ENCODE assay signal across 20 cellular contexts in genomic region chr22:35307372-35307771, GRCh38. TPM values are rescaled to one million over a fixed set of nuclear protein-coding genes. Genes with fewer than 3 reads are reported as not detected.
A peak's percentile ranks its signal among the peaks of the same experiment; 100 is the strongest.
DNase-seq lines count a peak whose midpoint lies in the region; ATAC-seq and TF ChIP-seq lines count a peak whose summit lies in the region.
"Had no signal": no experiment of that assay in that cellular context is flagged by ENCODE, and none has a peak within 500 bp of the region (broad histone marks: within the 10 kb centered on the region; RNA-seq: fewer than 3 reads in every experiment).

No MANE protein-coding gene starts in this region.

- peak overlapping the region in 1 of 3 donors; percentile 70 for H3K4me3 Mint-ChIP-seq in T-cell
- peak overlapping the region in 4 of 10 donors; percentile 28 to 66 (median 50) for H3K4me3 Mint-ChIP-seq in naive thymus-derived CD8-positive, alpha-beta T cell
- no peak overlapping the region for H3K4me3 Mint-ChIP-seq in type B pancreatic cell
- H3K4me3 Mint-ChIP-seq: activated CD8-positive, alpha-beta memory T cell treated with anti-CD3 and anti-CD28 coated beads, Interleukin-2, amount 10 ng/mL, durations not matched to agents 7 days and 5 days had no signal

- ATAC-seq in heart right ventricle (no peak), left cardiac atrium (no peak), T-cell (replicated peaks in 1 of 4) (no peak)
- no peak for ATAC-seq in naive thymus-derived CD8-positive, alpha-beta T cell
- ATAC-seq: activated CD8-positive, alpha-beta memory T cell treated with anti-CD3 and anti-CD28 coated beads, Interleukin-2, amount 10 ng/mL, durations not matched to agents 7 days and 5 days; esophagus mucosa; K562 had no signal

- TF ChIP-seq CTCF in heart right ventricle (IDR thresholded peaks at IDR 0.05) (no peak), type B pancreatic cell (conservative IDR thresholded peaks at IDR 0.05) (no peak), thyroid gland (IDR thresholded peaks at IDR 0.05) (no peak)

- intact Hi-C loops in heart right ventricle (cut with DNase I), result no loop called here
- intact Hi-C loops in left cardiac atrium (cut with DNase I), result no loop called here
- intact Hi-C loops in thyroid gland (cut with DNase I), result no loop called here

- no peak for TF ChIP-seq POLR2A in thyroid gland (IDR thresholded peaks at IDR 0.05)

- H3K4me3 ChIP-seq in heart right ventricle, result no peak overlapping the region
- no peak overlapping the region for H3K4me3 ChIP-seq in thyroid gland (replicated peaks in 1 of 3)
- H3K4me3 ChIP-seq: K562, ovary had no signal

- H3K27ac ChIP-seq in heart right ventricle (peak overlapping the region in 8 of 10 donors; percentile 6 to 63 (median 42)), thyroid gland (no peak overlapping the region)
- H3K27ac ChIP-seq: ovary had no signal

- H3K9me3 Mint-ChIP-seq in T-cell, result no peaks in the 10 kb centered on the region
- H3K9me3 Mint-ChIP-seq in naive thymus-derived CD8-positive, alpha-beta T cell, result no peaks in the 10 kb centered on the region
- H3K9me3 Mint-ChIP-seq in type B pancreatic cell, result no peaks in the 10 kb centered on the region

- H3K4me1 ChIP-seq in heart right ventricle, result peaks cover 0 to 81% (median 55%) of the 10 kb centered on the region in 9 donors
- H3K4me1 ChIP-seq in thyroid gland, result peaks cover 5 to 7% of the 10 kb centered on the region in 2 donors

- 80% methylated on average over 9 of the region's 9 CpGs for WGBS in heart right ventricle, 2 donors
- WGBS in thyroid gland, 2 donors, result 82 to 83% methylated on average over 9 of the region's 9 CpGs

- H3K36me3 ChIP-seq in heart right ventricle (peaks cover 0 to 10% (median 0%) of the 10 kb centered on the region in 9 donors), thyroid gland (no peaks in the 10 kb centered on the region)
- H3K36me3 ChIP-seq: ovary had no signal

- H3K36me3 Mint-ChIP-seq in T-cell (peaks cover 17% of the 10 kb centered on the region), type B pancreatic cell (no peaks in the 10 kb centered on the region)
- peaks cover 0 to 14% (median 6%) of the 10 kb centered on the region in 3 donors for H3K36me3 Mint-ChIP-seq in naive thymus-derived CD8-positive, alpha-beta T cell
- H3K36me3 Mint-ChIP-seq: activated CD8-positive, alpha-beta memory T cell treated with anti-CD3 and anti-CD28 coated beads, Interleukin-2, amount 10 ng/mL, durations not matched to agents 7 days and 5 days had no signal

- DNase-seq in heart right ventricle (no peak), left cardiac atrium (no peak), T-cell (peak in 1 of 34 experiments; percentile 1), type B pancreatic cell (ENCODE audit: extremely low spot score, unreplicated experiment) (peak; percentile 40), germinal center (ENCODE audit: low spot score) (no peak), NCI-H1436 (lab: John Stamatoyannopoulos, UW) (no peak), thyroid gland (no peak)
- DNase-seq in naive thymus-derived CD8-positive, alpha-beta T cell, result no peak
- DNase-seq: ACHN; activated CD4-positive, CD25-positive, alpha-beta regulatory T cell treated with anti-CD3 and anti-CD28 coated beads, Interleukin-2, amount 50 U/mL, for 72 hours; activated CD8-positive, alpha-beta memory T cell treated with anti-CD3 and anti-CD28 coated beads, Interleukin-2, amount 10 ng/mL, durations not matched to agents 7 days and 5 days; activated gamma-delta T cell; caudate nucleus; DND-41; NCI-H2029; ovary; stimulated activated CD4-positive, alpha-beta T cell treated with anti-CD3 and anti-CD28 coated beads, Interleukin-2, amount 100 ng/mL, for 48 hours; T-helper 9 cell had no signal

- H3K27me3 ChIP-seq in heart right ventricle (no peaks in the 10 kb centered on the region), thyroid gland (no peaks in the 10 kb centered on the region)
- H3K27me3 ChIP-seq: ovary had no signal

- H3K9me3 ChIP-seq in heart right ventricle (no peaks in the 10 kb centered on the region), thyroid gland (no peaks in the 10 kb centered on the region)
- H3K9me3 ChIP-seq: ovary had no signal

- POLR2A ChIA-PET in T-cell (lab: Charles Lee), result interaction anchor here in 1 of 2 donors (0.7 kb wide), 1 partner anchor 13 kb away, joined by 4 read pairs; no protein-coding TSS in a partner anchor
- POLR2A ChIA-PET in naive thymus-derived CD8-positive, alpha-beta T cell (lab: Charles Lee), result interaction anchor here (0.7 to 1.1 kb wide), 3 partner anchors 28 to 341 kb away, joined by 3 to 5 read pairs (median 5); partner anchors contain the start of gene APOL6

- no peaks in the 10 kb centered on the region for H3K27me3 Mint-ChIP-seq in T-cell
- no peaks in the 10 kb centered on the region for H3K27me3 Mint-ChIP-seq in naive thymus-derived CD8-positive, alpha-beta T cell
- H3K27me3 Mint-ChIP-seq in type B pancreatic cell, result no peaks in the 10 kb centered on the region
- H3K27me3 Mint-ChIP-seq: activated CD8-positive, alpha-beta memory T cell treated with anti-CD3 and anti-CD28 coated beads, Interleukin-2, amount 10 ng/mL, durations not matched to agents 7 days and 5 days had no signal

- H3K27ac Mint-ChIP-seq in T-cell, result peak overlapping the region; percentile 88
- H3K27ac Mint-ChIP-seq in naive thymus-derived CD8-positive, alpha-beta T cell, result peak overlapping the region in 8 of 10 donors; percentile 25 to 89 (median 66)
- no peak overlapping the region for H3K27ac Mint-ChIP-seq in type B pancreatic cell
- H3K27ac Mint-ChIP-seq: activated CD8-positive, alpha-beta memory T cell treated with anti-CD3 and anti-CD28 coated beads, Interleukin-2, amount 10 ng/mL, durations not matched to agents 7 days and 5 days had no signal

- CTCF ChIA-PET in T-cell (lab: Charles Lee), result interaction anchor here (0.6 to 0.9 kb wide), 2 partner anchors 49 to 122 kb away, joined by 4 to 8 read pairs; no protein-coding TSS in a partner anchor

- H3K4me1 Mint-ChIP-seq in T-cell, result peaks cover 82 to 89% (median 89%) of the 10 kb centered on the region in 3 donors
- H3K4me1 Mint-ChIP-seq in naive thymus-derived CD8-positive, alpha-beta T cell, result peaks cover 31 to 87% (median 83%) of the 10 kb centered on the region in 4 donors
- H3K4me1 Mint-ChIP-seq in type B pancreatic cell (ENCODE audit: unreplicated experiment), result peaks cover 40% of the 10 kb centered on the region

RNA-seq across cellular contexts. Expression of gene TOM1, which starts 7.7 kb away (rescaled TPM):
- 10 to 100 TPM; 51.1 to 72.5 (median 62.6) TPM for total RNA-seq in heart right ventricle
- 10 to 100 TPM; 55.0 to 64.6 TPM for polyA plus RNA-seq in heart right ventricle
- total RNA-seq in left cardiac atrium, result 10 to 100 TPM; 45.1 to 57.9 TPM
- 100 to 1,000 TPM in 2 of 5 donors, 10 to 100 TPM in 3; 55.9 to 152 (median 68.3) TPM for total RNA-seq in T-cell
- total RNA-seq in naive thymus-derived CD8-positive, alpha-beta T cell, result 10 to 100 TPM; 45.9 to 47.8 TPM
- 10 to 100 TPM; 26.6 to 29.6 (median 29.2) TPM for polyA plus RNA-seq in naive thymus-derived CD8-positive, alpha-beta T cell
- total RNA-seq in type B pancreatic cell (ENCODE audit: low replicate concordance), result 27.0 and 37.6 TPM in 2 replicates
- 10 to 100 TPM; 60.5 to 87.1 (median 79.9) TPM for total RNA-seq in thyroid gland

RNA-seq across cellular contexts. Expression of gene HMGXB4, which starts 50.1 kb away (rescaled TPM):
- total RNA-seq in heart right ventricle (10 to 100 TPM in 5 of 10 donors, 1 to 10 TPM in 5; 8.0 to 13.0 (median 10.1) TPM), left cardiac atrium (10 to 100 TPM in 1 of 2 donors, 1 to 10 TPM in 1; 8.8 to 10.3 TPM), T-cell (10 to 100 TPM; 20.5 to 39.2 (median 21.1) TPM), type B pancreatic cell (ENCODE audit: low replicate concordance) (18.4 and 32.7 TPM in 2 replicates), thyroid gland (10 to 100 TPM; 13.8 to 24.7 (median 19.9) TPM)
- 1 to 10 TPM; 3.6 to 6.9 TPM for polyA plus RNA-seq in heart right ventricle
- total RNA-seq in naive thymus-derived CD8-positive, alpha-beta T cell, result 10 to 100 TPM; 29.5 to 32.6 TPM
- 10 to 100 TPM in 2 of 3 donors, 1 to 10 TPM in 1; 7.9 to 17.8 (median 11.0) TPM for polyA plus RNA-seq in naive thymus-derived CD8-positive, alpha-beta T cell

Comparison
In these comparisons a context has a peak if more than half of its experiments do, and no peak if none do; other contexts are left out.
1. H3K27ac ChIP-seq: peak in heart right ventricle (8 of 10); none in thyroid gland (0 of 3).